In genomic region chr1:17004466-17005364, GRCh38 we compare ENCODE assay signal across 20 cellular contexts. TPM values are rescaled to one million over a fixed set of nuclear protein-coding genes. Genes with fewer than 3 reads are reported as not detected.
DNase-seq lines count a peak whose midpoint lies in the region; ATAC-seq and TF ChIP-seq lines count a peak whose summit lies in the region.
"Had no signal": no experiment of that assay in that cellular context is flagged by ENCODE, and none has a peak within 500 bp of the region (broad histone marks: within the 10 kb centered on the region; RNA-seq: fewer than 3 reads in every experiment).

No MANE protein-coding gene starts in this region.

- intact Hi-C loops in esophagus squamous epithelium (cut with DNase I): no loop called here
- intact Hi-C loops in left cardiac atrium (cut with DNase I): no loop called here
- intact Hi-C loops in stomach (cut with DNase I; ENCODE audit: low total_unique reads): no loop called here

- CTCF ChIA-PET in SK-N-SH (lab: Yijun Ruan, JAX): interaction anchor here (1.0 to 1.9 kb wide), 3 partner anchors 18 to 44 kb away, joined by 3 to 6 read pairs (median 5); no protein-coding TSS in a partner anchor

- POLR2A ChIA-PET in SK-N-SH (lab: Yijun Ruan, JAX): interaction anchor here (0.5 kb wide), 1 partner anchor 22 kb away, joined by 3 read pairs; no protein-coding TSS in a partner anchor

- H3K27ac ChIP-seq in SK-N-SH (ENCODE audit: low read depth in 2 of 2, low read length in 1 of 2) (peak overlapping the region in 1 of 2 experiments; percentile 66; a peak in 2 of 4 replicates), esophagus squamous epithelium (peak overlapping the region; percentile 11 to 74 (median 42)), stomach (no peak overlapping the region)
- H3K27ac ChIP-seq: heart right ventricle, tibial artery had no signal

- DNase-seq in DMS53 (lab: John Stamatoyannopoulos, UW) (peak; percentile 17), DMS53 treated with DMSO at 0.1 percent for 48 hours (lab: John Stamatoyannopoulos, UW; ENCODE audit: unreplicated experiment) (no peak), SK-N-SH (peak; percentile 50), esophagus squamous epithelium (lab: John Stamatoyannopoulos, UW) (no peak), left cardiac atrium (no peak), stomach (no peak)
- DNase-seq in central memory CD4-positive, alpha-beta T cell: no peak
- DNase-seq: 8988T; activated CD4-positive, alpha-beta T cell treated with anti-CD3 and anti-CD28 coated beads, Interleukin-2, amount 50 U/mL, for 4 hours; activated naive CD8-positive, alpha-beta T cell treated with anti-CD3 and anti-CD28 coated beads for 36 hours; activated T-cell treated with anti-CD3 and anti-CD28 coated beads, Interleukin-2, amount 50 U/mL, for 72 hours; CD8-positive, alpha-beta memory T cell; heart right ventricle; left colon; mucosa of descending colon; NCI-H1092; NCI-H2227 treated with DMSO at 0.1 percent for 48 hours; tibial artery had no signal

- H3K9me2 ChIP-seq in SK-N-SH: no peaks in the 10 kb centered on the region

- peaks cover 3 to 24% of the 10 kb centered on the region in 2 experiments for H3K36me3 ChIP-seq in SK-N-SH (replicated peaks in 1 of 2; ENCODE audit: control insufficient read depth in 1 of 2, insufficient read depth in 2 of 2, low read length in 1 of 2)
- H3K36me3 ChIP-seq in esophagus squamous epithelium: peaks cover 9 to 67% (median 23%) of the 10 kb centered on the region in 3 donors
- peaks cover 38% of the 10 kb centered on the region for H3K36me3 ChIP-seq in skeletal muscle satellite cell (ENCODE audit: insufficient read depth, low read length)
- H3K36me3 ChIP-seq in stomach: peaks cover 36 to 74% (median 66%) of the 10 kb centered on the region in 4 donors

- H3K9me3 ChIP-seq in SK-N-SH (no peaks in the 10 kb centered on the region), esophagus squamous epithelium (no peaks in the 10 kb centered on the region), skeletal muscle satellite cell (replicated peaks; ENCODE audit: low read length) (no peaks in the 10 kb centered on the region), stomach (no peaks in the 10 kb centered on the region)
- H3K9me3 ChIP-seq: heart right ventricle, mucosa of descending colon, tibial artery had no signal

- H3K27me3 ChIP-seq in SK-N-SH (ENCODE audit: insufficient read depth) (no peaks in the 10 kb centered on the region), esophagus squamous epithelium (no peaks in the 10 kb centered on the region), skeletal muscle satellite cell (ENCODE audit: control insufficient read depth, insufficient read depth, low read length) (no peaks in the 10 kb centered on the region), stomach (no peaks in the 10 kb centered on the region)
- H3K27me3 ChIP-seq: heart right ventricle, tibial artery had no signal

- TF ChIP-seq EP300 in SK-N-SH (IDR thresholded peaks at IDR 0.05; ENCODE audit: borderline replicate concordance in 1 of 2, low read depth in 1 of 2, low read length in 1 of 2) (no peak), stomach (IDR thresholded peaks at IDR 0.05) (no peak)

- H3K4me2 ChIP-seq in SK-N-SH (peak overlapping the region; percentile 34; the same call in 1 of the 2 replicates), skeletal muscle satellite cell (ENCODE audit: low read length) (peak overlapping the region; percentile 6)

- TF ChIP-seq RAD21 in SK-N-SH (IDR thresholded peaks at IDR 0.05; ENCODE audit: low read length): no peak

- H3K4me3 ChIP-seq in SK-N-SH (ENCODE audit: low read depth in 2 of 2, low read length in 1 of 2): no peak overlapping the region
- H3K4me3 ChIP-seq in esophagus squamous epithelium: no peak overlapping the region
- H3K4me3 ChIP-seq in skeletal muscle satellite cell (ENCODE audit: low read length): no peak overlapping the region
- H3K4me3 ChIP-seq in stomach: no peak overlapping the region
- H3K4me3 ChIP-seq: heart right ventricle, mucosa of descending colon, skin epidermis, tibial artery had no signal

- TF ChIP-seq POLR2A in esophagus squamous epithelium (IDR thresholded peaks at IDR 0.05) (no peak), stomach (IDR thresholded peaks at IDR 0.05) (no peak)

- H3K9ac ChIP-seq in SK-N-SH (no peak overlapping the region; the same call in 1 of the 2 replicates), skeletal muscle satellite cell (ENCODE audit: low read depth, low read length) (no peak overlapping the region)

- H3F3A ChIP-seq in SK-N-SH (replicated peaks; ENCODE audit: insufficient read depth): peaks cover 18% of the 10 kb centered on the region

- H2AFZ ChIP-seq in SK-N-SH (ENCODE audit: low read depth): no peak overlapping the region

- ATAC-seq in left cardiac atrium: no peak
- ATAC-seq: activated T-cell treated with anti-CD3 and anti-CD28 coated beads, Interleukin-2, amount 50 U/mL, for 72 hours; heart right ventricle; left colon; mucosa of descending colon had no signal

- peaks cover 28% of the 10 kb centered on the region for H4K20me1 ChIP-seq in SK-N-SH (ENCODE audit: insufficient read depth)

- TF ChIP-seq CTCF in SK-N-SH (IDR thresholded peaks at IDR 0.05): no peak
- TF ChIP-seq CTCF in esophagus squamous epithelium (IDR thresholded peaks at IDR 0.05): no peak
- no peak for TF ChIP-seq CTCF in stomach (IDR thresholded peaks at IDR 0.05)

- H3K79me2 ChIP-seq in SK-N-SH (ENCODE audit: insufficient read depth): peaks cover 10% of the 10 kb centered on the region; the same call in 1 of the 2 replicates

- 91% methylated on average over 18 of the region's 24 CpGs for WGBS in SK-N-SH (ENCODE audit: low lambda C conversion rate)
- 87 to 89% methylated on average over 8 to 14 of the region's 24 CpGs for WGBS in esophagus squamous epithelium, 2 donors
- WGBS in stomach, 5 donors: 93 to 95% (median 94%) methylated on average over 20 to 24 of the region's 24 CpGs

- H3K4me1 ChIP-seq in SK-N-SH (ENCODE audit: control insufficient read depth in 1 of 2, insufficient read depth in 2 of 2, low read depth in 1 of 2, low read length in 1 of 2) (peaks cover 4% of the 10 kb centered on the region in 2 experiments; a peak in 2 of 4 replicates), esophagus squamous epithelium (peaks cover 2 to 32% (median 9%) of the 10 kb centered on the region in 3 donors), skeletal muscle satellite cell (ENCODE audit: control insufficient read depth, insufficient read depth, low read length) (peaks cover 18% of the 10 kb centered on the region), stomach (peaks cover under 1 to 7% (median 3%) of the 10 kb centered on the region in 4 donors)

TF ChIP-seq in SK-N-SH, 30 proteins besides CTCF, POLR2A, EP300 and RAD21:
- TF ChIP-seq ZBTB33 (IDR thresholded peaks at IDR 0.05; ENCODE audit: borderline replicate concordance, low read depth): no peak

RNA-seq across cellular contexts. Expression of gene ATP13A2, which starts 7.0 kb away (rescaled TPM):
- polyA plus RNA-seq in SK-N-SH (2012; rRNA removed) (15.9 and 29.3 TPM in 2 replicates), stomach (10 to 100 TPM; 14.2 to 22.5 (median 19.9) TPM)
- 8.2 and 16.2 TPM in 2 replicates for polyA plus RNA-seq in SK-N-SH (2012; cell fraction: cytosol; rRNA removed)
- polyA plus RNA-seq in SK-N-SH (2012; cell fraction: nucleus; rRNA removed): 36.8 and 62.9 TPM in 2 replicates
- total RNA-seq in esophagus squamous epithelium (10 to 100 TPM; 23.8 to 66.5 (median 41.8) TPM), left cardiac atrium (10 to 100 TPM; 18.8 to 19.5 TPM), stomach (100 to 1,000 TPM in 2 of 5 donors, 10 to 100 TPM in 3; 11.1 to 249 (median 42.6) TPM)
- total RNA-seq in skeletal muscle satellite cell (2012; rRNA removed): 27.6 and 57.0 TPM in 2 replicates

RNA-seq across cellular contexts. Expression of gene MFAP2, which starts 24.3 kb away (rescaled TPM):
- polyA plus RNA-seq in SK-N-SH (2012; rRNA removed) (132 and 189 TPM in 2 replicates), stomach (10 to 100 TPM in 1 of 3 donors, 1 to 10 TPM in 2; 2.7 to 10.8 (median 4.2) TPM)
- polyA plus RNA-seq in SK-N-SH (2012; cell fraction: cytosol; rRNA removed): 91.7 and 112 TPM in 2 replicates
- polyA plus RNA-seq in SK-N-SH (2012; cell fraction: nucleus; rRNA removed): 237 and 364 TPM in 2 replicates
- total RNA-seq in esophagus squamous epithelium (10 to 100 TPM in 1 of 4 donors, 1 to 10 TPM in 1, under 1 TPM in 1, not detected in 1; 0.70 to 10.5 (median 4.2) TPM), left cardiac atrium (1 to 10 TPM; 7.9 to 9.6 TPM), stomach (10 to 100 TPM in 1 of 5 donors, 1 to 10 TPM in 3, not detected in 1; 5.5 to 31.5 (median 9.3) TPM)
- total RNA-seq in skeletal muscle satellite cell (2012; rRNA removed): 5.1 and 22.7 TPM in 2 replicates
- total RNA-seq: activated naive CD8-positive, alpha-beta T cell treated with anti-CD3 and anti-CD28 coated beads for 36 hours; CD8-positive, alpha-beta memory T cell had no signal

RNA-seq across cellular contexts. Expression of gene SDHB, which starts 49.1 kb away (rescaled TPM):
- 128 and 139 TPM in 2 replicates for polyA plus RNA-seq in SK-N-SH (2012; rRNA removed)
- polyA plus RNA-seq in SK-N-SH (2012; cell fraction: cytosol; rRNA removed): 141 and 150 TPM in 2 replicates
- 65.8 and 77.3 TPM in 2 replicates for polyA plus RNA-seq in SK-N-SH (2012; cell fraction: nucleus; rRNA removed)
- total RNA-seq in esophagus squamous epithelium: 100 to 1,000 TPM in 3 of 4 donors, 10 to 100 TPM in 1; 78.4 to 137 (median 119) TPM
- total RNA-seq in skeletal muscle satellite cell (2012; rRNA removed): 151 and 157 TPM in 2 replicates
- 100 to 1,000 TPM; 224 to 263 TPM for total RNA-seq in left cardiac atrium
- total RNA-seq in stomach: 100 to 1,000 TPM in 3 of 5 donors, 10 to 100 TPM in 2; 42.6 to 246 (median 117) TPM
- polyA plus RNA-seq in stomach: 100 to 1,000 TPM in 2 of 3 donors, 10 to 100 TPM in 1; 91.6 to 151 (median 125) TPM

Comparison
In these comparisons a context has a peak if more than half of its experiments do, and no peak if none do; other contexts are left out.
1. DNase-seq: peak in DMS53 (single experiment) and SK-N-SH (single experiment); none in DMS53 treated with DMSO at 0.1 percent for 48 hours (single experiment), esophagus squamous epithelium (single experiment), central memory CD4-positive, alpha-beta T cell (single experiment), left cardiac atrium (single experiment) and stomach (single experiment).
2. H3K27ac ChIP-seq: peak in esophagus squamous epithelium (4 of 4); none in stomach (0 of 5).